In genomic region chr5:117013280-117013877, GRCh38 we compare ENCODE assay signal across 15 cellular contexts.
"Had no signal": no experiment of that assay in that cellular context is flagged by ENCODE, and none has a peak within 500 bp of the region (broad histone marks: within the 10 kb centered on the region; RNA-seq: fewer than 3 reads in every experiment).

No MANE protein-coding gene starts in this region.

- H3K4me1 ChIP-seq: right lobe of liver, testis, upper lobe of left lung had no signal

- H3K9me3 ChIP-seq: right lobe of liver, testis had no signal

- H3K4me1 Mint-ChIP-seq: activated B cell treated with CpG ODN at 0.5 μM for 24 hours; activated CD4-positive, alpha-beta memory T cell treated with anti-CD3 and anti-CD28 coated beads, Interleukin-2, amount 10 ng/mL, durations not matched to agents 7 days and 5 days; activated CD8-positive, alpha-beta memory T cell treated with anti-CD3 and anti-CD28 coated beads, Interleukin-2, amount 10 ng/mL, durations not matched to agents 7 days and 5 days; activated naive CD8-positive, alpha-beta T cell treated with anti-CD3 and anti-CD28 coated beads, Interleukin-2, amount 10 ng/mL, durations not matched to agents 7 days and 5 days; neural crest cell had no signal

- H3K27ac ChIP-seq: dorsolateral prefrontal cortex, right lobe of liver, testis, upper lobe of left lung had no signal

- H3K27me3 ChIP-seq: dorsolateral prefrontal cortex, right lobe of liver, testis, upper lobe of left lung had no signal

- H3K36me3 Mint-ChIP-seq: activated CD8-positive, alpha-beta memory T cell treated with anti-CD3 and anti-CD28 coated beads, Interleukin-2, amount 10 ng/mL, durations not matched to agents 7 days and 5 days; activated naive CD8-positive, alpha-beta T cell treated with anti-CD3 and anti-CD28 coated beads, Interleukin-2, amount 10 ng/mL, durations not matched to agents 7 days and 5 days had no signal

- ATAC-seq: activated CD8-positive, alpha-beta memory T cell treated with anti-CD3 and anti-CD28 coated beads, Interleukin-2, amount 10 ng/mL, durations not matched to agents 7 days and 5 days; left lobe of liver; right lobe of liver had no signal

- H3K4me3 ChIP-seq: dorsolateral prefrontal cortex, right lobe of liver, smooth muscle cell, testis, upper lobe of left lung had no signal

- H3K27ac Mint-ChIP-seq: activated B cell treated with CpG ODN at 0.5 μM for 24 hours; activated CD4-positive, alpha-beta memory T cell treated with anti-CD3 and anti-CD28 coated beads, Interleukin-2, amount 10 ng/mL, durations not matched to agents 7 days and 5 days; activated CD8-positive, alpha-beta memory T cell treated with anti-CD3 and anti-CD28 coated beads, Interleukin-2, amount 10 ng/mL, durations not matched to agents 7 days and 5 days; activated naive CD8-positive, alpha-beta T cell treated with anti-CD3 and anti-CD28 coated beads, Interleukin-2, amount 10 ng/mL, durations not matched to agents 7 days and 5 days had no signal

- H3K36me3 ChIP-seq: right lobe of liver, upper lobe of left lung had no signal

- DNase-seq: activated B cell treated with CpG ODN at 0.5 μM for 24 hours; activated CD4-positive, alpha-beta memory T cell treated with anti-CD3 and anti-CD28 coated beads, Interleukin-2, amount 10 ng/mL, durations not matched to agents 7 days and 5 days; activated CD4-positive, alpha-beta T cell treated with anti-CD3 and anti-CD28 coated beads for 4 hours; activated CD8-positive, alpha-beta memory T cell treated with anti-CD3 and anti-CD28 coated beads, Interleukin-2, amount 10 ng/mL, durations not matched to agents 7 days and 5 days; activated naive CD8-positive, alpha-beta T cell treated with anti-CD3 and anti-CD28 coated beads, Interleukin-2, amount 10 ng/mL, durations not matched to agents 7 days and 5 days; dorsolateral prefrontal cortex; kidney; midbrain; right lobe of liver; stimulated activated CD4-positive, alpha-beta T cell treated with anti-CD3 and anti-CD28 coated beads, Interleukin-4, amount 100 ng/mL, for 1 hour; testis; upper lobe of left lung had no signal

- H3K4me3 Mint-ChIP-seq: activated B cell treated with CpG ODN at 0.5 μM for 24 hours; activated CD4-positive, alpha-beta memory T cell treated with anti-CD3 and anti-CD28 coated beads, Interleukin-2, amount 10 ng/mL, durations not matched to agents 7 days and 5 days; activated CD8-positive, alpha-beta memory T cell treated with anti-CD3 and anti-CD28 coated beads, Interleukin-2, amount 10 ng/mL, durations not matched to agents 7 days and 5 days; activated naive CD8-positive, alpha-beta T cell treated with anti-CD3 and anti-CD28 coated beads, Interleukin-2, amount 10 ng/mL, durations not matched to agents 7 days and 5 days; neural crest cell had no signal

- H3K27me3 Mint-ChIP-seq: activated B cell treated with CpG ODN at 0.5 μM for 24 hours; activated CD4-positive, alpha-beta memory T cell treated with anti-CD3 and anti-CD28 coated beads, Interleukin-2, amount 10 ng/mL, durations not matched to agents 7 days and 5 days; activated CD8-positive, alpha-beta memory T cell treated with anti-CD3 and anti-CD28 coated beads, Interleukin-2, amount 10 ng/mL, durations not matched to agents 7 days and 5 days; activated naive CD8-positive, alpha-beta T cell treated with anti-CD3 and anti-CD28 coated beads, Interleukin-2, amount 10 ng/mL, durations not matched to agents 7 days and 5 days had no signal
